Comparison of ENCODE assay signal across 8 cellular contexts in genomic region chr4:153759407-153760226, GRCh38. TPM values are rescaled to one million over a fixed set of nuclear protein-coding genes. Genes with fewer than 3 reads are reported as not detected.
DNase-seq lines count a peak whose midpoint lies in the region; ATAC-seq, FAIRE-seq and TF ChIP-seq lines count a peak whose summit lies in the region.

Gene RNF175, minus strand, starts transcription at chr4:153760024. Its CDS starts 162 bp downstream, at chr4:153759862.

- POLR2A ChIA-PET in HepG2 (lab: Yijun Ruan, JAX) = no interaction called here

- peak; percentile 32 to 64 (median 60) for ATAC-seq in right lobe of liver
- ATAC-seq in HepG2 = no peak
- ATAC-seq in stimulated activated naive CD8-positive, alpha-beta T cell treated with anti-CD3 and anti-CD28 coated beads, Interleukin-15, amount 100 ng/mL, for 72 hours = peak; percentile 60
- ATAC-seq in HG02840 (IDR thresholded peaks at IDR 0.05; ENCODE audit: low FRiP score, unreplicated experiment) = no peak
- no peak for ATAC-seq in GM18909 (IDR thresholded peaks at IDR 0.05; ENCODE audit: poor library complexity, unreplicated experiment)
- ATAC-seq in HG02588 (IDR thresholded peaks at IDR 0.05; ENCODE audit: unreplicated experiment) = no peak

- H3K4me2 ChIP-seq in HepG2 (ENCODE audit: low read depth, low read length) = no peak within 1 kb of the TSS
- peak within 1 kb of the TSS; percentile 98 for H3K4me2 ChIP-seq in mammary epithelial cell (ENCODE audit: insufficient read depth, low read depth, low read length)

- no peak for TF ChIP-seq RAD21 in HepG2 (CRISPR knock-in tag; IDR thresholded peaks at IDR 0.05)

- H3K79me2 ChIP-seq in HepG2 (ENCODE audit: insufficient read depth, low read length) (no peaks in the 10 kb centered on the region), mammary epithelial cell (ENCODE audit: insufficient read depth, low read length) (no peaks in the 10 kb centered on the region)

- no peak within 1 kb of the TSS for H2AFZ ChIP-seq in HepG2 (ENCODE audit: low read length)
- H2AFZ ChIP-seq in mammary epithelial cell (ENCODE audit: low read depth, low read length) = peak within 1 kb of the TSS; percentile 94

- no peaks in the 10 kb centered on the region for H3K9me3 Mint-ChIP-seq in stimulated activated naive CD8-positive, alpha-beta T cell treated with anti-CD3 and anti-CD28 coated beads, Interleukin-15, amount 100 ng/mL, for 72 hours

- CTCF ChIA-PET in HepG2 (lab: Yijun Ruan, JAX; ENCODE audit: low intra/inter-chr PET ratio, low total read pairs) (no interaction called here), mammary epithelial cell (lab: Charles Lee; ENCODE audit: low non-redundant PET) (no interaction called here)

- dilution Hi-C loops in mammary epithelial cell (cut with HindIII; ENCODE audit: low sequenced_read_pairs) = no loop called here

- H3K36me3 ChIP-seq in right lobe of liver (no peaks in the 10 kb centered on the region), HepG2 (replicated peaks in 1 of 2; ENCODE audit: control insufficient read depth in 1 of 2, insufficient read depth in 2 of 2, low read length in 2 of 2) (no peaks in the 10 kb centered on the region), mammary epithelial cell (ENCODE audit: insufficient read depth, low read length) (no peaks in the 10 kb centered on the region)

- peak within 1 kb of the TSS; percentile 16 to 54 (median 16) for H3K4me3 ChIP-seq in right lobe of liver
- H3K4me3 ChIP-seq in HepG2 (replicated peaks in 1 of 3; ENCODE audit: insufficient read depth in 1 of 3, low read depth in 2 of 3, low read length in 3 of 3) = no peak within 1 kb of the TSS
- peak within 1 kb of the TSS; percentile 42 to 67 (median 54) for H3K4me3 ChIP-seq in mammary epithelial cell (replicated peaks in 1 of 3; ENCODE audit: insufficient read depth in 1 of 3, low read depth in 2 of 3, low read length in 3 of 3)

- DNase-seq in right lobe of liver (no peak), HepG2 (ENCODE audit: low spot score) (no peak), mammary epithelial cell (no peak), left kidney (ENCODE audit: low read depth, low spot score) (peak; percentile 79)
- peak in 1 of 2 donors; percentile 14 for DNase-seq in stimulated activated naive CD8-positive, alpha-beta T cell treated with anti-CD3 and anti-CD28 coated beads, Interleukin-15, amount 100 ng/mL, for 72 hours

- no peak for TF ChIP-seq EP300 in HepG2 (IDR thresholded peaks at IDR 0.05; ENCODE audit: low read depth in 2 of 2, low read length in 2 of 2)
- no peak for TF ChIP-seq EP300 in HepG2 (CRISPR knock-in tag; IDR thresholded peaks at IDR 0.05; ENCODE audit: borderline replicate concordance)

- no peak for TF ChIP-seq POLR2A in right lobe of liver (IDR thresholded peaks at IDR 0.05)
- TF ChIP-seq POLR2A in HepG2 (IDR thresholded peaks at IDR 0.05; ENCODE audit: insufficient read depth in 1 of 2, low read depth in 2 of 2, low read length in 2 of 2) = no peak

- no peak within 1 kb of the TSS for H3K27ac Mint-ChIP-seq in stimulated activated naive CD8-positive, alpha-beta T cell treated with anti-CD3 and anti-CD28 coated beads, Interleukin-15, amount 100 ng/mL, for 72 hours

- H3K9me3 ChIP-seq in right lobe of liver (no peaks in the 10 kb centered on the region), HepG2 (ENCODE audit: low read length) (no peaks in the 10 kb centered on the region), mammary epithelial cell (replicated peaks; ENCODE audit: insufficient read depth, low read length) (no peaks in the 10 kb centered on the region)

- peaks cover 77% of the 10 kb centered on the region for H3K27me3 Mint-ChIP-seq in stimulated activated naive CD8-positive, alpha-beta T cell treated with anti-CD3 and anti-CD28 coated beads, Interleukin-15, amount 100 ng/mL, for 72 hours

- H3K9ac ChIP-seq in HepG2 (ENCODE audit: insufficient read depth, low read depth, low read length) (no peak within 1 kb of the TSS), mammary epithelial cell (ENCODE audit: insufficient read depth, low read length) (no peak within 1 kb of the TSS)

- FAIRE-seq in HepG2 (lab: Jason Lieb, UNC) = no peak

- no peak within 1 kb of the TSS for H3K27ac ChIP-seq in right lobe of liver
- no peak within 1 kb of the TSS for H3K27ac ChIP-seq in HepG2 (ENCODE audit: extremely low read length, insufficient read depth, low read length)
- H3K27ac ChIP-seq in mammary epithelial cell (ENCODE audit: insufficient read depth, low read depth, low read length) = no peak within 1 kb of the TSS

- in situ Hi-C loops in HepG2 (cut with HindIII; ENCODE audit: extremely low pct_ligation_motif_present, low pct_unique_long_range_greater_than_20kb) = no loop called here
- in situ Hi-C loops in mammary epithelial cell (cut with MboI; ENCODE audit: low sequenced_read_pairs in 2 of 2) = loop anchor here in 1 of 2 donors (10.0 kb wide), 1 partner anchor 125 kb away; no protein-coding TSS in a partner anchor

- intact Hi-C loops in right lobe of liver (cut with DNase I) (loop anchor here in 1 of 2 donors (10.0 kb wide), 1 partner anchor 125 kb away; no protein-coding TSS in a partner anchor), HepG2 (cut with micrococcal nuclease; ENCODE audit: unreplicated experiment) (no loop called here), mammary epithelial cell (cut with micrococcal nuclease) (no loop called here)

- H3K4me1 Mint-ChIP-seq in stimulated activated naive CD8-positive, alpha-beta T cell treated with anti-CD3 and anti-CD28 coated beads, Interleukin-15, amount 100 ng/mL, for 72 hours = peaks cover 19% of the 10 kb centered on the region

- peak within 1 kb of the TSS; percentile 62 to 69 for H3K4me3 Mint-ChIP-seq in stimulated activated naive CD8-positive, alpha-beta T cell treated with anti-CD3 and anti-CD28 coated beads, Interleukin-15, amount 100 ng/mL, for 72 hours

- TF ChIP-seq CTCF in right lobe of liver (IDR thresholded peaks at IDR 0.05) (no peak), HepG2 (CRISPR knock-in tag; IDR thresholded peaks at IDR 0.05) (no peak), mammary epithelial cell (conservative IDR thresholded peaks at IDR 0.05 in 1 of 2, IDR thresholded peaks at IDR 0.05 in 1 of 2; ENCODE audit: extremely low read depth in 1 of 2, insufficient read depth in 1 of 2, low read depth in 1 of 2, low read length in 2 of 2) (no peak)

- H3K4me1 ChIP-seq in right lobe of liver (peaks cover 0 to 3% (median 0%) of the 10 kb centered on the region in 4 donors), HepG2 (ENCODE audit: insufficient read depth, low read length) (no peaks in the 10 kb centered on the region), mammary epithelial cell (ENCODE audit: insufficient read depth, low read length) (peaks cover 18% of the 10 kb centered on the region)

- H3K27me3 ChIP-seq in right lobe of liver (peaks cover 0 to 8% of the 10 kb centered on the region in 2 donors), HepG2 (ENCODE audit: control insufficient read depth in 1 of 2, insufficient read depth in 2 of 2, low read length in 2 of 2) (peaks cover 0 to 15% of the 10 kb centered on the region in 2 experiments; a peak in 1 of 5 replicates), mammary epithelial cell (ENCODE audit: insufficient read depth, low read length) (peaks cover 4% of the 10 kb centered on the region)

- WGBS in right lobe of liver (ENCODE audit: insufficient coverage, low coverage, low lambda C conversion rate, missing lambda C conversion rate) = 16% methylated on average over 27 of the region's 74 CpGs
- WGBS in HepG2 (ENCODE audit: low lambda C conversion rate) = 60% methylated on average over 41 of the region's 74 CpGs
- 20% methylated on average over 26 of the region's 74 CpGs for WGBS in mammary epithelial cell (ENCODE audit: low coverage, missing lambda C conversion rate)

- BruUV-seq in HepG2 (replicated peaks; lab: Mats Ljungman, UMichigan) (no TSS peak), mammary epithelial cell (replicated peaks; lab: Mats Ljungman, UMichigan) (no TSS peak)

- H4K20me1 ChIP-seq in HepG2 (ENCODE audit: insufficient read depth, low read length) (no peaks in the 10 kb centered on the region), mammary epithelial cell (ENCODE audit: insufficient read depth, low read length) (no peaks in the 10 kb centered on the region)

TF ChIP-seq in HepG2, 621 proteins besides CTCF, POLR2A, EP300 and RAD21 (continues in another document):
- TF ChIP-seq ZC3H13 (CRISPR knock-in tag; IDR thresholded peaks at IDR 0.05) = no peak

RNA-seq across cellular contexts. Expression of gene RNF175, which starts in this region (rescaled TPM):
- total RNA-seq in right lobe of liver (under 1 TPM in 1 of 6 experiments, not detected in 5; 0.20 TPM), HepG2 (2016; rRNA removed; fragmentation: Illumina TruSeq; extraction: Trizol) (not detected in 2 replicates), mammary epithelial cell (1 to 10 TPM in 1 of 2 donors, under 1 TPM in 1; 0.31 to 4.7 TPM)
- not detected in 2 replicates for total RNA-seq in HepG2 (2016; cell fraction: cytosol; rRNA removed; fragmentation: Illumina TruSeq; extraction: Trizol; ENCODE audit: low read depth)
- total RNA-seq in HepG2 (2016; cell fraction: insoluble cytoplasmic fraction; rRNA removed; fragmentation: Illumina TruSeq; extraction: Trizol) = not detected in 2 replicates
- not detected in 2 replicates for total RNA-seq in HepG2 (2016; cell fraction: membrane; rRNA removed; fragmentation: Illumina TruSeq; extraction: Trizol)
- total RNA-seq in HepG2 (2016; cell fraction: nucleus; rRNA removed; fragmentation: Illumina TruSeq; extraction: Trizol) = not detected in 2 replicates
- polyA plus RNA-seq in HepG2 (2011; rRNA removed) (not detected in 2 replicates), mammary epithelial cell (1.4 TPM)
- polyA plus RNA-seq in HepG2 (2011; cell fraction: cytosol; rRNA removed) = not detected in 2 replicates
- not detected in 2 replicates for polyA plus RNA-seq in HepG2 (2011; cell fraction: nucleus; rRNA removed)
- polyA plus RNA-seq in HepG2 (2012) = not detected in 2 replicates
- polyA plus RNA-seq in HepG2 (2016; cell fraction: cytosol; fragmentation: Illumina TruSeq; extraction: Trizol; ENCODE audit: low read depth) = not detected in 2 replicates
- not detected in 2 replicates for polyA plus RNA-seq in HepG2 (2016; cell fraction: insoluble cytoplasmic fraction; fragmentation: Illumina TruSeq; extraction: Trizol; ENCODE audit: low read depth)
- not detected in 2 replicates for polyA plus RNA-seq in HepG2 (2016; cell fraction: membrane; fragmentation: Illumina TruSeq; extraction: Trizol; ENCODE audit: low read depth)
- not detected in 2 replicates for polyA plus RNA-seq in HepG2 (2016; cell fraction: nucleus; fragmentation: Illumina TruSeq; extraction: Trizol; ENCODE audit: insufficient read depth, low read depth)
- not detected in 2 replicates for polyA minus RNA-seq in HepG2 (2011; rRNA and poly(A)+ RNA removed; ENCODE audit: low replicate concordance)
- polyA minus RNA-seq in HepG2 (2011; cell fraction: cytosol; rRNA and poly(A)+ RNA removed) = not detected in 2 replicates
- polyA minus RNA-seq in HepG2 (2011; cell fraction: nucleus; rRNA and poly(A)+ RNA removed) = not detected in 2 replicates
- not detected for polyA minus RNA-seq in mammary epithelial cell

Comparison
In these comparisons a context has a peak if more than half of its experiments do, and no peak if none do; other contexts are left out.
1. Peak in ATAC-seq and H3K4me3 ChIP-seq in right lobe of liver; RNA of the gene not detected or under 1 TPM.
2. H3K4me3 ChIP-seq: peak in mammary epithelial cell (3 of 3); none in HepG2 (0 of 3).